9 cellular contexts compared by ENCODE assay signal in the genomic region with DNA sequence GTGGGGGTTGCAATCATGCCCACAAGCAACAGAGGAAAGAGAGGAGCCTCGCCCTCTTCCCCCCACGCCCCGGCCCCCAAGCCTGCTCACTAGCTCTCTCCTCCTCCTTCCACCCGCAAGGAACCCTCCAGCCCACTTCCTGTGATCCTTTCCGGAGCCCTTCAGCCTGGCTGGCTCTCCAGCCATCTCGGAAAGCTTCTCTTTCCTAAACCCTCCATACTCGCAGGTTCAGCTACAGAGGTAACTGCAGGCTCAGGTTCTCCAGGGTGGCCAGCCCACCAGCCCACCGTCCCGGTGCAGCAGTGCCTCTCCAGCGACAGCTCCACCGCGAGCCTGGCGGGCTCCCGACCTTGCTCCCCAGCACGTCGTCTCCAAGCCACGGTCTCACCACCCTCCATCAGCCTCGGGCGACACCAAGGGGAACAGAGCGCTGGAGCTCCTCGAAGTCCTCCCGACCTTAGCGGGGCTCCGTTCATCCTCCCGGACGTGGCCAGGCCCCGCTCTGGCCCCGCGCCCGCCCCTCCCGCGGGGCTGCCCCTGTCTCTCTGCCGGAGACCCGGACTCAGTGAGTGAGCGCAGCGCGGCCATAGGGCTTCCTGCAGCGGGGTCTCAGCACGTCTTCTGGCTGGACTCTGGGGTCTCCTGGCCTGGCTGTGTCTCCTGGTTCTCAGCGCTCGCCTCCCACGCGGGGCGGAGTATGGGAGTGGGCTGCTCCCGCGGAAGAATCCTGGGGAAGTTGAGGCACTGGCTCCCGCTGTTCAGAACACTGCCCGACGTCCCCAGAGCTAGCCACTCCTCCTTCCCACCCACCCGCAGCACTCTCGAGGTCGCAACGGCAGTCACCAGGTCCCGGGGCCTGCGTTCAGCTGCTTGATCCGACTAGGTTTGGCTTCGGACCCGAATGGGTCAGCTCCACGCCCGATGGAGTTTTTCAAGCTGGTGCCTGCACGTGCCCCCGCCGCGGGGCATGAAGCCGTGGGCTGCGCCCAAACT. TPM values are rescaled to one million over a fixed set of nuclear protein-coding genes. Genes with fewer than 3 reads are reported as not detected.
DNase-seq lines count a peak whose midpoint lies in the region; ATAC-seq, FAIRE-seq and TF ChIP-seq lines count a peak whose summit lies in the region.
"Had no signal": no experiment of that assay in that cellular context is flagged by ENCODE, and none has a peak within 500 bp of the region (broad histone marks: within the 10 kb centered on the region; RNA-seq: fewer than 3 reads in every experiment).

No MANE protein-coding gene starts in this region.

- no peak for TF ChIP-seq CTCF in pancreas (IDR thresholded peaks at IDR 0.05)

- H3K9me3 Mint-ChIP-seq in activated T-cell treated with anti-CD3 and anti-CD28 coated beads, Interleukin-2, amount 50 U/mL, for 72 hours: no peaks in the 10 kb centered on the region

- H3K9me2 ChIP-seq in Karpas-422 (replicated peaks; ENCODE audit: insufficient read depth, low read length): no peaks in the 10 kb centered on the region

- ATAC-seq in activated T-cell treated with anti-CD3 and anti-CD28 coated beads, Interleukin-2, amount 50 U/mL, for 72 hours (replicated peaks in 1 of 2): peak; percentile 74 to 76
- ATAC-seq in pancreas (peak; percentile 43 to 87 (median 79)), GM19328 (IDR thresholded peaks at IDR 0.05; ENCODE audit: unreplicated experiment) (no peak), HG03280 (IDR thresholded peaks at IDR 0.05; ENCODE audit: unreplicated experiment) (no peak)

- H3K4me3 Mint-ChIP-seq in activated T-cell treated with anti-CD3 and anti-CD28 coated beads, Interleukin-2, amount 50 U/mL, for 72 hours: peak overlapping the region; percentile 76 to 84

- no peaks in the 10 kb centered on the region for H3K36me3 ChIP-seq in ACC112 (ENCODE audit: insufficient read depth, low read length)
- no peaks in the 10 kb centered on the region for H3K36me3 ChIP-seq in HUES6 (ENCODE audit: control insufficient read depth, insufficient read depth, low read length)
- H3K36me3 ChIP-seq in pancreas: no peaks in the 10 kb centered on the region
- H3K36me3 ChIP-seq in Karpas-422 (ENCODE audit: insufficient read depth, low read length): no peaks in the 10 kb centered on the region

- no peak for FAIRE-seq in pancreas (lab: Jason Lieb, UNC)

- intact Hi-C loops in head of caudate nucleus (cut with DNase I): no loop called here
- intact Hi-C loops in pancreas (cut with DNase I): no loop called here

- H3K4me1 ChIP-seq in ACC112 (ENCODE audit: control insufficient read depth, insufficient read depth, low read length, unreplicated experiment): no peaks in the 10 kb centered on the region
- peaks cover 4% of the 10 kb centered on the region; the same call in 1 of the 2 replicates for H3K4me1 ChIP-seq in HUES6 (ENCODE audit: control insufficient read depth, insufficient read depth, low read length)
- peaks cover 0 to 4% (median 0%) of the 10 kb centered on the region in 3 donors for H3K4me1 ChIP-seq in pancreas
- no peaks in the 10 kb centered on the region for H3K4me1 ChIP-seq in Karpas-422 (ENCODE audit: low read length)

- H3K9ac ChIP-seq in HUES6 (ENCODE audit: low read length): peak overlapping the region; percentile 33
- H3K9ac ChIP-seq in Karpas-422 (ENCODE audit: low read length): no peak overlapping the region

- H3K27me3 ChIP-seq in ACC112 (ENCODE audit: insufficient read depth, low read length) (0 out of 2 replicates have a peak, but pooled peaks cover 2% of the 10 kb centered on the region), HUES6 (ENCODE audit: control insufficient read depth, insufficient read depth, low read length) (peaks cover 30% of the 10 kb centered on the region), pancreas (peaks cover 0 to 3% (median 0%) of the 10 kb centered on the region in 4 donors), Karpas-422 (ENCODE audit: low read length) (no peaks in the 10 kb centered on the region)

- peaks cover 0 to 2% of the 10 kb centered on the region in 2 donors for H3K36me3 Mint-ChIP-seq in activated T-cell treated with anti-CD3 and anti-CD28 coated beads, Interleukin-2, amount 50 U/mL, for 72 hours (ENCODE audit: insufficient read depth in 2 of 2)

- H4K20me1 ChIP-seq in Karpas-422 (ENCODE audit: insufficient read depth, low read depth, low read length): no peaks in the 10 kb centered on the region

- H3K4me2 ChIP-seq in Karpas-422 (ENCODE audit: low read depth, low read length, poor library complexity, severe bottlenecking): no peak overlapping the region

- H3K4me3 ChIP-seq in ACC112 (ENCODE audit: low read depth, low read length): peak overlapping the region; percentile 82
- H3K4me3 ChIP-seq in HUES6 (ENCODE audit: low read depth, low read length): peak overlapping the region; percentile 85
- H3K4me3 ChIP-seq in pancreas: peak overlapping the region; percentile 8 to 35 (median 22)
- no peak overlapping the region for H3K4me3 ChIP-seq in Karpas-422 (ENCODE audit: low read length)

- DNase-seq in activated T-cell treated with anti-CD3 and anti-CD28 coated beads, Interleukin-2, amount 50 U/mL, for 72 hours: peak; percentile 33 to 36
- DNase-seq in head of caudate nucleus (peak in 37 of 42 donors; percentile 17 to 70 (median 37)), pancreas (peak in 5 of 6 donors; percentile 13 to 79 (median 43)), Karpas-422 (no peak)

- no peak overlapping the region for H3K27ac Mint-ChIP-seq in activated T-cell treated with anti-CD3 and anti-CD28 coated beads, Interleukin-2, amount 50 U/mL, for 72 hours

- peaks cover 48% of the 10 kb centered on the region for H3K27me3 Mint-ChIP-seq in activated T-cell treated with anti-CD3 and anti-CD28 coated beads, Interleukin-2, amount 50 U/mL, for 72 hours (ENCODE audit: low read depth)

- no peaks in the 10 kb centered on the region for H3K79me2 ChIP-seq in ACC112 (ENCODE audit: control insufficient read depth, insufficient read depth, low read length, unreplicated experiment)
- H3K79me2 ChIP-seq in Karpas-422 (ENCODE audit: low read length): no peaks in the 10 kb centered on the region

- peak overlapping the region; percentile 95 for H2AFZ ChIP-seq in ACC112 (ENCODE audit: low read length, unreplicated experiment)
- H2AFZ ChIP-seq in Karpas-422 (ENCODE audit: low read length): no peak overlapping the region

- H3K9me3 ChIP-seq in HUES6 (ENCODE audit: control insufficient read depth, insufficient read depth, low read depth, low read length): no peaks in the 10 kb centered on the region
- H3K9me3 ChIP-seq in pancreas: no peaks in the 10 kb centered on the region
- no peaks in the 10 kb centered on the region for H3K9me3 ChIP-seq in Karpas-422 (ENCODE audit: low read length)

- H3K4me1 Mint-ChIP-seq in activated T-cell treated with anti-CD3 and anti-CD28 coated beads, Interleukin-2, amount 50 U/mL, for 72 hours (ENCODE audit: low read depth): peaks cover 15% of the 10 kb centered on the region

- WGBS in pancreas, 2 donors: 6 to 9% methylated on average over 66 of the region's 66 CpGs

- H3K27ac ChIP-seq in ACC112 (ENCODE audit: low read depth, low read length): no peak overlapping the region
- no peak overlapping the region for H3K27ac ChIP-seq in HUES6 (ENCODE audit: low read depth, low read length)
- no peak overlapping the region for H3K27ac ChIP-seq in pancreas
- no peak overlapping the region for H3K27ac ChIP-seq in Karpas-422 (ENCODE audit: low read length)

RNA-seq across cellular contexts. Expression of gene ODF4, which starts 12.8 kb away (rescaled TPM):
- not detected for total RNA-seq in activated T-cell treated with anti-CD3 and anti-CD28 coated beads, Interleukin-2, amount 50 U/mL, for 72 hours
- total RNA-seq in pancreas: not detected
- polyA plus RNA-seq in pancreas: not detected
- not detected in 2 replicates for total RNA-seq in Karpas-422 (2014; rRNA removed; shearing (Covaris generic); ENCODE audit: low replicate concordance)
- polyA plus RNA-seq: adipose tissue had no signal

RNA-seq across cellular contexts. Expression of gene ARHGEF15, which starts 16.8 kb away (rescaled TPM):
- not detected for total RNA-seq in activated T-cell treated with anti-CD3 and anti-CD28 coated beads, Interleukin-2, amount 50 U/mL, for 72 hours
- 1 to 10 TPM; 1.7 to 3.2 (median 2.0) TPM for total RNA-seq in pancreas
- 10 to 100 TPM; 12.4 to 23.9 TPM for polyA plus RNA-seq in pancreas
- not detected in 2 replicates for total RNA-seq in Karpas-422 (2014; rRNA removed; shearing (Covaris generic); ENCODE audit: low replicate concordance)

RNA-seq across cellular contexts. Expression of gene SLC25A35, which starts 31.7 kb away (rescaled TPM):
- 1 to 10 TPM; 5.3 to 6.1 TPM for total RNA-seq in activated T-cell treated with anti-CD3 and anti-CD28 coated beads, Interleukin-2, amount 50 U/mL, for 72 hours
- total RNA-seq in pancreas: 10 to 100 TPM in 1 of 6 donors, 1 to 10 TPM in 5; 1.1 to 12.2 (median 2.7) TPM
- polyA plus RNA-seq in pancreas: 1 to 10 TPM; 7.3 to 9.5 TPM
- 4.8 and 7.6 TPM in 2 replicates for total RNA-seq in Karpas-422 (2014; rRNA removed; shearing (Covaris generic); ENCODE audit: low replicate concordance)

RNA-seq across cellular contexts. Expression of gene RANGRF, which starts 38.4 kb away (rescaled TPM):
- 10 to 100 TPM; 59.2 to 73.8 TPM for total RNA-seq in activated T-cell treated with anti-CD3 and anti-CD28 coated beads, Interleukin-2, amount 50 U/mL, for 72 hours
- 10 to 100 TPM in 1 of 6 donors, 1 to 10 TPM in 5; 2.8 to 14.5 (median 6.6) TPM for total RNA-seq in pancreas
- 10 to 100 TPM; 14.0 to 27.4 TPM for polyA plus RNA-seq in pancreas
- 25.5 and 41.3 TPM in 2 replicates for total RNA-seq in Karpas-422 (2014; rRNA removed; shearing (Covaris generic); ENCODE audit: low replicate concordance)

Comparison
In these comparisons a context has a peak if more than half of its experiments do, and no peak if none do; other contexts are left out.
1. ATAC-seq: peak in activated T-cell treated with anti-CD3 and anti-CD28 coated beads, Interleukin-2, amount 50 U/mL, for 72 hours (2 of 2) and pancreas (4 of 4); none in GM19328 (single experiment) and HG03280 (single experiment).